ENCODE assay signal across 8 cellular contexts in genomic region chr3:49132437-49133225, GRCh38. TPM values are rescaled to one million over a fixed set of nuclear protein-coding genes. Genes with fewer than 3 reads are reported as not detected.
DNase-seq lines count a peak whose midpoint lies in the region; ATAC-seq and TF ChIP-seq lines count a peak whose summit lies in the region.

Gene LAMB2 (minus strand): TSS chr3:49133050. CDS start chr3:49132867, 183 bp downstream.

- H3K4me3 ChIP-seq in choroid plexus epithelial cell (ENCODE audit: low read depth, low read length) (peak within 1 kb of the TSS; percentile 92), skeletal muscle cell (ENCODE audit: low read depth, low read length) (peak within 1 kb of the TSS; percentile 81)

- H3K36me3 Mint-ChIP-seq in activated naive CD4-positive, alpha-beta T cell treated with anti-CD3 and anti-CD28 coated beads, Interleukin-2, amount 50 U/mL, for 72 hours: no peaks in the 10 kb centered on the region

- TF ChIP-seq CTCF in choroid plexus epithelial cell (conservative IDR thresholded peaks at IDR 0.05; ENCODE audit: low read depth, low read length): peak; percentile 27

- no peak within 1 kb of the TSS for H3K27ac Mint-ChIP-seq in activated naive CD4-positive, alpha-beta T cell treated with anti-CD3 and anti-CD28 coated beads, Interleukin-2, amount 50 U/mL, for 72 hours

- no peak for ATAC-seq in activated naive CD4-positive, alpha-beta T cell treated with anti-CD3 and anti-CD28 coated beads, Interleukin-2, amount 50 U/mL, for 72 hours

- peak; percentile 38 for DNase-seq in DMS114 treated with DMSO at 0.1 percent for 48 hours (lab: John Stamatoyannopoulos, UW; ENCODE audit: unreplicated experiment)
- peak; percentile 62 for DNase-seq in NCI-H460 (ENCODE audit: extremely low read depth, low read depth)
- DNase-seq in choroid plexus epithelial cell (ENCODE audit: low read depth): peak; percentile 76
- peak; percentile 96 for DNase-seq in islet precursor cell
- DNase-seq in skeletal muscle cell (ENCODE audit: low read depth): peak; percentile 52
- DNase-seq in germinal center (ENCODE audit: low spot score): no peak
- DNase-seq in activated naive CD4-positive, alpha-beta T cell treated with anti-CD3 and anti-CD28 coated beads, Interleukin-2, amount 50 U/mL, for 72 hours (ENCODE audit: low spot score in 2 of 2): no peak
- no peak for DNase-seq in stimulated activated CD4-positive, alpha-beta T cell treated with anti-CD3 and anti-CD28 coated beads, Interleukin-2, amount 100 ng/mL, for 48 hours

- no peaks in the 10 kb centered on the region for H3K9me3 Mint-ChIP-seq in activated naive CD4-positive, alpha-beta T cell treated with anti-CD3 and anti-CD28 coated beads, Interleukin-2, amount 50 U/mL, for 72 hours

RNA-seq across cellular contexts. Expression of gene LAMB2, which starts in this region (rescaled TPM):
- total RNA-seq in NCI-H460 (2014; rRNA removed; shearing (Covaris generic)): 174 and 177 TPM in 2 replicates
- polyA plus RNA-seq in NCI-H460 (2014; cell fraction: nucleus; rRNA removed): 429 and 572 TPM in 2 replicates
- total RNA-seq in activated naive CD4-positive, alpha-beta T cell treated with anti-CD3 and anti-CD28 coated beads, Interleukin-2, amount 50 U/mL, for 72 hours: 1 to 10 TPM in 1 of 2 donors, not detected in 1; 1.4 TPM

Comparison
In these comparisons a context has a peak if more than half of its experiments do, and no peak if none do; other contexts are left out.
1. RNA of gene LAMB2 (total RNA-seq): 174 to 177 TPM in NCI-H460; 1.4 TPM in activated naive CD4-positive, alpha-beta T cell treated with anti-CD3 and anti-CD28 coated beads, Interleukin-2, amount 50 U/mL, for 72 hours; every median in the first group is over 10 times any median in the second.
2. DNase-seq: peak in DMS114 treated with DMSO at 0.1 percent for 48 hours (single experiment), NCI-H460 (single experiment), choroid plexus epithelial cell (single experiment), islet precursor cell (single experiment) and skeletal muscle cell (single experiment); none in germinal center (single experiment), activated naive CD4-positive, alpha-beta T cell treated with anti-CD3 and anti-CD28 coated beads, Interleukin-2, amount 50 U/mL, for 72 hours (0 of 2) and stimulated activated CD4-positive, alpha-beta T cell treated with anti-CD3 and anti-CD28 coated beads, Interleukin-2, amount 100 ng/mL, for 48 hours (0 of 2).